In the genomic region with DNA sequence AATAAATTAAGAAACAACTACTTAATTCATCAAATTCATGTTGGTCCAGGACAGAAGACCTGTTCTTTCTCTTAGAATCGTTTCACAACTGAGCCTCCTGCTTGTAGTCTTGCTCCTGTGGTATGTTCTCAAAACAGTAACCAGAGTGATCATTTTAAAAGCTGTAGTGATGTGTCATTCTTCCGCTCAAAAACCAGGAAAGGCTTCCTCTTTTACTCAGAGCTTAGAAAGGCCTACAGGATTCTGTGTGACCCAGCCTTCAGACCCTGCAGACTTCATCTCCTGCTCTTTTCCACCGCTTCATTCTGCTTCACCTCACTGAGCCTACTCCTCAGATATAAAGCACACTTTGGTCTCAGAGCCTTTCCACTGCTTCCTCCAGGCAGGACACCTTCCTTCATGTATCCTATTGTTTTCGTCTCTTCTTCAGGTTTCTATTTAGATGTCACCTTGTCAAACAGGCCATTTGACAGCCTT, we compare ENCODE assay signal across 8 cellular contexts. TPM values are rescaled to one million over a fixed set of nuclear protein-coding genes. Genes with fewer than 3 reads are reported as not detected.
DNase-seq lines count a peak whose midpoint lies in the region; ATAC-seq and TF ChIP-seq lines count a peak whose summit lies in the region.

No MANE protein-coding gene starts in this region.

- H3K27me3 Mint-ChIP-seq in activated T-cell treated with anti-CD3 and anti-CD28 coated beads, Interleukin-2, amount 50 U/mL, for 4 hours (ENCODE audit: low read depth): no peaks in the 10 kb centered on the region

- no peak overlapping the region for H3K4me3 ChIP-seq in fibroblast of pulmonary artery (replicated peaks; ENCODE audit: low read depth, low read length)

- H3K27ac ChIP-seq in temporal lobe (ENCODE audit: low read depth, low read length): peak overlapping the region; percentile 27

- no peak for DNase-seq in activated T-cell treated with anti-CD3 and anti-CD28 coated beads, Interleukin-2, amount 50 U/mL, for 4 hours
- DNase-seq in activated T-cell treated with anti-CD3 and anti-CD28 coated beads, Interleukin-2, amount 50 U/mL, for 1 hour: no peak
- DNase-seq in SKM-1 treated with dmso at 0.1 percent for 144 hours (lab: John Stamatoyannopoulos, UW; ENCODE audit: unreplicated experiment) (peak; percentile 95), fibroblast of pulmonary artery (ENCODE audit: low read depth) (peak; percentile 69), AG08396 (ENCODE audit: low spot score) (no peak), dedifferentiated amniotic fluid mesenchymal stem cell (ENCODE audit: extremely low spot score) (no peak)

- peaks cover 60% of the 10 kb centered on the region for H3K36me3 Mint-ChIP-seq in activated T-cell treated with anti-CD3 and anti-CD28 coated beads, Interleukin-2, amount 50 U/mL, for 4 hours (ENCODE audit: insufficient read depth)

- H3K9me3 Mint-ChIP-seq in activated T-cell treated with anti-CD3 and anti-CD28 coated beads, Interleukin-2, amount 50 U/mL, for 4 hours: peaks cover 13% of the 10 kb centered on the region

- peaks cover 93% of the 10 kb centered on the region for H3K4me1 Mint-ChIP-seq in activated T-cell treated with anti-CD3 and anti-CD28 coated beads, Interleukin-2, amount 50 U/mL, for 4 hours (ENCODE audit: low read depth)

- ATAC-seq in activated T-cell treated with anti-CD3 and anti-CD28 coated beads, Interleukin-2, amount 50 U/mL, for 4 hours: peak; percentile 80 to 89
- no peak for ATAC-seq in GM18520 (IDR thresholded peaks at IDR 0.05; ENCODE audit: unreplicated experiment)

- H3K4me3 Mint-ChIP-seq in activated T-cell treated with anti-CD3 and anti-CD28 coated beads, Interleukin-2, amount 50 U/mL, for 4 hours: peak overlapping the region; percentile 55

- TF ChIP-seq CTCF in fibroblast of pulmonary artery (IDR thresholded peaks at IDR 0.05; ENCODE audit: low read length, missing control alignments): no peak

RNA-seq across cellular contexts. Expression of a gene that starts 22.7 kb away (rescaled TPM):
- total RNA-seq in activated T-cell treated with anti-CD3 and anti-CD28 coated beads, Interleukin-2, amount 50 U/mL, for 4 hours: 100 to 1,000 TPM; 105 to 116 (median 112) TPM
- 48.4 TPM for total RNA-seq in temporal lobe

Comparison
In these comparisons a context has a peak if more than half of its experiments do, and no peak if none do; other contexts are left out.
1. DNase-seq: peak in SKM-1 treated with dmso at 0.1 percent for 144 hours (single experiment) and fibroblast of pulmonary artery (single experiment); none in activated T-cell treated with anti-CD3 and anti-CD28 coated beads, Interleukin-2, amount 50 U/mL, for 4 hours (single experiment), activated T-cell treated with anti-CD3 and anti-CD28 coated beads, Interleukin-2, amount 50 U/mL, for 1 hour (single experiment), AG08396 (single experiment) and dedifferentiated amniotic fluid mesenchymal stem cell (single experiment).